8 cellular contexts compared by ENCODE assay signal in genomic region chr2:32061973-32062861, GRCh38. TPM values are rescaled to one million over a fixed set of nuclear protein-coding genes. Genes with fewer than 3 reads are reported as not detected.
DNase-seq lines count a peak whose midpoint lies in the region; ATAC-seq and TF ChIP-seq lines count a peak whose summit lies in the region.

No MANE protein-coding gene starts in this region.

- no peaks in the 10 kb centered on the region for H3K9me3 Mint-ChIP-seq in activated naive CD4-positive, alpha-beta T cell treated with anti-CD3 and anti-CD28 coated beads for 36 hours
- H3K9me3 Mint-ChIP-seq in activated naive CD8-positive, alpha-beta T cell (ENCODE audit: low read depth) = no peaks in the 10 kb centered on the region

- peak; percentile 41 for DNase-seq in activated naive CD4-positive, alpha-beta T cell treated with anti-CD3 and anti-CD28 coated beads for 36 hours
- DNase-seq in activated naive CD4-positive, alpha-beta T cell (lab: John Stamatoyannopoulos, UW) = no peak
- DNase-seq in NCI-H2107 treated with DMSO at 0.1 percent for 48 hours (lab: John Stamatoyannopoulos, UW; ENCODE audit: unreplicated experiment) = peak; percentile 77
- peak; percentile 61 for DNase-seq in left ventricle myocardium inferior
- DNase-seq in pons (ENCODE audit: low spot score) = peak; percentile 54
- DNase-seq in stimulated activated CD8-positive, alpha-beta memory T cell treated with anti-CD3 and anti-CD28 coated beads, Interleukin-4, amount 100 ng/mL, for 48 hours = no peak

- peak overlapping the region; percentile 96 for H3K4me3 Mint-ChIP-seq in activated naive CD4-positive, alpha-beta T cell treated with anti-CD3 and anti-CD28 coated beads for 36 hours
- H3K4me3 Mint-ChIP-seq in activated naive CD8-positive, alpha-beta T cell = peak overlapping the region; percentile 97

- peaks cover 51% of the 10 kb centered on the region for H3K4me1 ChIP-seq in left ventricle myocardium inferior

- no peak for TF ChIP-seq CTCF in left ventricle myocardium inferior (IDR thresholded peaks at IDR 0.05; ENCODE audit: borderline replicate concordance)

- H3K27me3 Mint-ChIP-seq in activated naive CD4-positive, alpha-beta T cell treated with anti-CD3 and anti-CD28 coated beads for 36 hours (ENCODE audit: low read depth) = no peaks in the 10 kb centered on the region
- no peaks in the 10 kb centered on the region for H3K27me3 Mint-ChIP-seq in activated naive CD8-positive, alpha-beta T cell

- no peaks in the 10 kb centered on the region for H3K27me3 ChIP-seq in left ventricle myocardium inferior (ENCODE audit: low read depth)

- H3K4me1 Mint-ChIP-seq in activated naive CD4-positive, alpha-beta T cell treated with anti-CD3 and anti-CD28 coated beads for 36 hours (ENCODE audit: low read depth) = peaks cover 22% of the 10 kb centered on the region
- H3K4me1 Mint-ChIP-seq in activated naive CD8-positive, alpha-beta T cell (ENCODE audit: low read depth) = peaks cover 30% of the 10 kb centered on the region

- ATAC-seq in HG03025 (IDR thresholded peaks at IDR 0.05; ENCODE audit: low FRiP score, unreplicated experiment) = no peak

- peak overlapping the region; percentile 91 for H3K4me3 ChIP-seq in left ventricle myocardium inferior

- H3K36me3 ChIP-seq in left ventricle myocardium inferior = no peaks in the 10 kb centered on the region

- CTCF ChIA-PET in activated naive CD4-positive, alpha-beta T cell treated with anti-CD3 and anti-CD28 coated beads for 36 hours (lab: Charles Lee) = interaction anchor here (0.6 kb wide), 1 partner anchor 20 kb away, joined by 3 read pairs; no protein-coding TSS in a partner anchor

- no peaks in the 10 kb centered on the region for H3K9me3 ChIP-seq in left ventricle myocardium inferior (replicated peaks)

- H3K27ac ChIP-seq in left ventricle myocardium inferior (replicated peaks) = peak overlapping the region; percentile 96

- H3K36me3 Mint-ChIP-seq in activated naive CD4-positive, alpha-beta T cell treated with anti-CD3 and anti-CD28 coated beads for 36 hours (ENCODE audit: low read depth) = peaks cover 2% of the 10 kb centered on the region
- H3K36me3 Mint-ChIP-seq in activated naive CD8-positive, alpha-beta T cell = peaks cover 2% of the 10 kb centered on the region

- intact Hi-C loops in activated naive CD4-positive, alpha-beta T cell treated with anti-CD3 and anti-CD28 coated beads for 36 hours (cut with micrococcal nuclease) = loop anchor here (2.0 to 10.0 kb wide), 4 partner anchors 111 to 1535 kb away; partner anchors contain the start of genes FAM98A, RASGRP3 and YIPF4
- intact Hi-C loops in left ventricle myocardium inferior (cut with micrococcal nuclease) = no loop called here

- peak overlapping the region; percentile 89 for H3K27ac Mint-ChIP-seq in activated naive CD4-positive, alpha-beta T cell treated with anti-CD3 and anti-CD28 coated beads for 36 hours
- H3K27ac Mint-ChIP-seq in activated naive CD8-positive, alpha-beta T cell = peak overlapping the region; percentile 91

RNA-seq across cellular contexts. Expression of gene SPAST, which starts 1.1 kb away (rescaled TPM):
- 10 to 100 TPM; 12.0 to 12.8 TPM for total RNA-seq in activated naive CD4-positive, alpha-beta T cell treated with anti-CD3 and anti-CD28 coated beads for 36 hours
- 8.7 TPM for total RNA-seq in left ventricle myocardium inferior

RNA-seq across cellular contexts. Expression of gene DPY30, which starts 22.6 kb away (rescaled TPM):
- total RNA-seq in activated naive CD4-positive, alpha-beta T cell treated with anti-CD3 and anti-CD28 coated beads for 36 hours = 10 to 100 TPM; 80.1 to 88.5 TPM
- 37.5 TPM for total RNA-seq in left ventricle myocardium inferior

RNA-seq across cellular contexts. Expression of gene MEMO1, which starts 51.4 kb away (rescaled TPM):
- total RNA-seq in activated naive CD4-positive, alpha-beta T cell treated with anti-CD3 and anti-CD28 coated beads for 36 hours = 10 to 100 TPM; 39.5 to 42.0 TPM
- total RNA-seq in left ventricle myocardium inferior = 41.9 TPM

Comparison
In these comparisons a context has a peak if more than half of its experiments do, and no peak if none do; other contexts are left out.
1. DNase-seq: peak in activated naive CD4-positive, alpha-beta T cell treated with anti-CD3 and anti-CD28 coated beads for 36 hours (single experiment), NCI-H2107 treated with DMSO at 0.1 percent for 48 hours (single experiment), left ventricle myocardium inferior (single experiment) and pons (single experiment); none in activated naive CD4-positive, alpha-beta T cell (0 of 4) and stimulated activated CD8-positive, alpha-beta memory T cell treated with anti-CD3 and anti-CD28 coated beads, Interleukin-4, amount 100 ng/mL, for 48 hours (single experiment).